In genomic region chr15:39961051-39961450, GRCh38 we compare ENCODE assay signal across 21 cellular contexts. TPM values are rescaled to one million over a fixed set of nuclear protein-coding genes. Genes with fewer than 3 reads are reported as not detected.
A peak's percentile ranks its signal among the peaks of the same experiment; 100 is the strongest.
DNase-seq lines count a peak whose midpoint lies in the region; TF ChIP-seq lines count a peak whose summit lies in the region.
"Had no signal": no experiment of that assay in that cellular context is flagged by ENCODE, and none has a peak within 500 bp of the region (broad histone marks: within the 10 kb centered on the region; RNA-seq: fewer than 3 reads in every experiment).

No MANE protein-coding gene starts in this region.

- H3K27ac Mint-ChIP-seq in activated CD4-positive, alpha-beta memory T cell treated with anti-CD3 and anti-CD28 coated beads for 36 hours: no peak overlapping the region
- H3K27ac Mint-ChIP-seq in chondrocyte (ENCODE audit: unreplicated experiment): no peak overlapping the region
- no peak overlapping the region for H3K27ac Mint-ChIP-seq in CD4-positive, alpha-beta memory T cell
- H3K27ac Mint-ChIP-seq: B cell; CD4-positive, CD25-positive, alpha-beta regulatory T cell had no signal

- CTCF ChIA-PET in BJ (lab: Yijun Ruan, JAX) (interaction anchor here (0.6 to 1.5 kb wide), 5 partner anchors 9 to 41 kb away, joined by 3 to 6 read pairs (median 4); partner anchors contain the start of gene GPR176), HEK293T (lab: Yijun Ruan, JAX) (no interaction called here)
- CTCF ChIA-PET in activated CD4-positive, alpha-beta memory T cell treated with anti-CD3 and anti-CD28 coated beads for 36 hours (lab: Charles Lee): no interaction called here
- CTCF ChIA-PET in CD4-positive, alpha-beta memory T cell (lab: Charles Lee; ENCODE audit: partially characterized antibody): no interaction called here

- POLR2A ChIA-PET in BJ (lab: Charles Lee) (interaction anchor here (0.7 kb wide), 1 partner anchor 142 kb away, joined by 3 read pairs; no protein-coding TSS in a partner anchor), HEK293T (lab: Yijun Ruan, JAX) (no interaction called here)
- POLR2A ChIA-PET in activated CD4-positive, alpha-beta memory T cell treated with anti-CD3 and anti-CD28 coated beads for 36 hours (lab: Charles Lee): no interaction called here
- POLR2A ChIA-PET in CD4-positive, alpha-beta memory T cell (lab: Charles Lee; ENCODE audit: partially characterized antibody): no interaction called here

- H3K27me3 ChIP-seq in BJ (ENCODE audit: control insufficient read depth, insufficient read depth, low read length) (no peaks in the 10 kb centered on the region), adipocyte (replicated peaks; ENCODE audit: control insufficient read depth, insufficient read depth, low read length) (no peaks in the 10 kb centered on the region)
- H3K27me3 ChIP-seq in CD4-positive, alpha-beta memory T cell (ENCODE audit: insufficient read depth, low read length): no peaks in the 10 kb centered on the region
- H3K27me3 ChIP-seq: MG63, SJSA1 had no signal

- no peak for TF ChIP-seq CTCF in BJ (IDR thresholded peaks at IDR 0.05; ENCODE audit: insufficient read depth, low read depth, low read length)
- no peak for TF ChIP-seq CTCF in fibroblast of the aortic adventitia (IDR thresholded peaks at IDR 0.05; ENCODE audit: insufficient read depth, low read length)
- TF ChIP-seq CTCF in chondrocyte (IDR thresholded peaks at IDR 0.05): no peak

- H3K4me3 ChIP-seq in BJ (ENCODE audit: low read depth, low read length) (no peak overlapping the region), adipocyte (ENCODE audit: low read length) (no peak overlapping the region), fibroblast of the aortic adventitia (ENCODE audit: low read depth, low read length) (no peak overlapping the region)
- H3K4me3 ChIP-seq in CD4-positive, alpha-beta memory T cell (ENCODE audit: low read length in 2 of 2): no peak overlapping the region
- H3K4me3 ChIP-seq: GM23248, K562, MG63, SJSA1 had no signal

- DNase-seq in BJ (ENCODE audit: low read depth) (peak; percentile 60), adipocyte (ENCODE audit: low read depth) (peak; percentile 53), fibroblast of the aortic adventitia (ENCODE audit: low read depth) (peak; percentile 33), HEK293T (ENCODE audit: extremely low spot score) (no peak), chondrocyte (ENCODE audit: low spot score) (no peak)
- no peak for DNase-seq in activated CD4-positive, alpha-beta memory T cell treated with anti-CD3 and anti-CD28 coated beads for 36 hours
- DNase-seq in CD4-positive, alpha-beta memory T cell: no peak
- DNase-seq: CD4-positive, CD25-positive, alpha-beta regulatory T cell; COR-L47; DMS79; GM23248; HCEC 1CT; MG63; NCI-H1417; NCI-H187; NCI-H446; NCI-H526 treated with DMSO at 0.1 percent for 48 hours; OCI-M1 had no signal

- peaks cover 9% of the 10 kb centered on the region for H3K36me3 ChIP-seq in BJ (ENCODE audit: control insufficient read depth, insufficient read depth, low read length)
- peaks cover 92% of the 10 kb centered on the region for H3K36me3 ChIP-seq in adipocyte (ENCODE audit: control insufficient read depth, insufficient read depth, low read length, severe bottlenecking)
- H3K36me3 ChIP-seq in CD4-positive, alpha-beta memory T cell (ENCODE audit: insufficient read depth, low read length): peaks cover 7% of the 10 kb centered on the region

- no peaks in the 10 kb centered on the region for H3K27me3 Mint-ChIP-seq in activated CD4-positive, alpha-beta memory T cell treated with anti-CD3 and anti-CD28 coated beads for 36 hours
- no peaks in the 10 kb centered on the region for H3K27me3 Mint-ChIP-seq in chondrocyte (ENCODE audit: low read depth)
- H3K27me3 Mint-ChIP-seq in CD4-positive, alpha-beta memory T cell: no peaks in the 10 kb centered on the region
- H3K27me3 Mint-ChIP-seq: B cell; CD4-positive, CD25-positive, alpha-beta regulatory T cell had no signal

- H3K9me3 Mint-ChIP-seq in activated CD4-positive, alpha-beta memory T cell treated with anti-CD3 and anti-CD28 coated beads for 36 hours: no peaks in the 10 kb centered on the region
- H3K9me3 Mint-ChIP-seq in chondrocyte (ENCODE audit: low read depth): no peaks in the 10 kb centered on the region
- no peaks in the 10 kb centered on the region for H3K9me3 Mint-ChIP-seq in CD4-positive, alpha-beta memory T cell
- H3K9me3 Mint-ChIP-seq: CD4-positive, CD25-positive, alpha-beta regulatory T cell had no signal

- no peaks in the 10 kb centered on the region for H3K4me1 ChIP-seq in adipocyte (ENCODE audit: control insufficient read depth, insufficient read depth, low read length)
- H3K4me1 ChIP-seq in CD4-positive, alpha-beta memory T cell (ENCODE audit: insufficient read depth, low read length): no peaks in the 10 kb centered on the region

- H3K9me3 ChIP-seq in adipocyte (ENCODE audit: control insufficient read depth, low read length): no peaks in the 10 kb centered on the region
- no peaks in the 10 kb centered on the region for H3K9me3 ChIP-seq in CD4-positive, alpha-beta memory T cell (ENCODE audit: control insufficient read depth in 1 of 2, low read length in 2 of 2)
- H3K9me3 ChIP-seq: MG63, SJSA1 had no signal

- no peak overlapping the region for H3K4me3 Mint-ChIP-seq in activated CD4-positive, alpha-beta memory T cell treated with anti-CD3 and anti-CD28 coated beads for 36 hours
- H3K4me3 Mint-ChIP-seq in chondrocyte (ENCODE audit: unreplicated experiment): no peak overlapping the region
- no peak overlapping the region for H3K4me3 Mint-ChIP-seq in CD4-positive, alpha-beta memory T cell
- H3K4me3 Mint-ChIP-seq: B cell; CD4-positive, CD25-positive, alpha-beta regulatory T cell had no signal

- no peak overlapping the region for H3K9ac ChIP-seq in adipocyte (ENCODE audit: low read length)
- H3K9ac ChIP-seq: GM23248 had no signal

- no peak overlapping the region for H3K27ac ChIP-seq in CD4-positive, alpha-beta memory T cell (ENCODE audit: low read depth, low read length)
- H3K27ac ChIP-seq: GM23248, SJSA1 had no signal

- intact Hi-C loops in activated CD4-positive, alpha-beta memory T cell treated with anti-CD3 and anti-CD28 coated beads for 36 hours (cut with micrococcal nuclease): no loop called here
- intact Hi-C loops in CD4-positive, alpha-beta memory T cell (cut with micrococcal nuclease): no loop called here

- H3K4me1 Mint-ChIP-seq in activated CD4-positive, alpha-beta memory T cell treated with anti-CD3 and anti-CD28 coated beads for 36 hours (ENCODE audit: low read depth): no peaks in the 10 kb centered on the region
- no peaks in the 10 kb centered on the region for H3K4me1 Mint-ChIP-seq in chondrocyte (ENCODE audit: low read depth)
- H3K4me1 Mint-ChIP-seq in CD4-positive, alpha-beta memory T cell: peaks cover 0 to 1% (median 0%) of the 10 kb centered on the region in 4 donors
- H3K4me1 Mint-ChIP-seq: B cell had no signal

- H3K36me3 Mint-ChIP-seq in activated CD4-positive, alpha-beta memory T cell treated with anti-CD3 and anti-CD28 coated beads for 36 hours: peaks cover 27% of the 10 kb centered on the region
- peaks cover 30% of the 10 kb centered on the region for H3K36me3 Mint-ChIP-seq in chondrocyte (ENCODE audit: low read depth)
- H3K36me3 Mint-ChIP-seq in CD4-positive, alpha-beta memory T cell: peaks cover 39 to 43% of the 10 kb centered on the region in 2 donors

TF ChIP-seq in HEK293T, 16 proteins besides CTCF, POLR2A, EP300 and RAD21:
- no peak for TF ChIP-seq PKNOX1 (IDR thresholded peaks at IDR 0.05)
- TF ChIP-seq BHLHE40 (IDR thresholded peaks at IDR 0.05; ENCODE audit: borderline replicate concordance): no peak
- TF ChIP-seq SP1 (IDR thresholded peaks at IDR 0.05): no peak
- TF ChIP-seq LEF1 (IDR thresholded peaks at IDR 0.05; ENCODE audit: borderline replicate concordance): no peak
- TF ChIP-seq HDGF (IDR thresholded peaks at IDR 0.05; ENCODE audit: borderline replicate concordance): no peak
- TF ChIP-seq FOXK2 (IDR thresholded peaks at IDR 0.05): no peak
- TF ChIP-seq ZNF384 (IDR thresholded peaks at IDR 0.05): no peak
- TF ChIP-seq NFRKB (IDR thresholded peaks at IDR 0.05): no peak
- no peak for TF ChIP-seq L3MBTL2 (conservative IDR thresholded peaks at IDR 0.05)
- no peak for TF ChIP-seq ARNT (IDR thresholded peaks at IDR 0.05)
- no peak for TF ChIP-seq SUZ12 (IDR thresholded peaks at IDR 0.05)
- no peak for TF ChIP-seq ELF4 (IDR thresholded peaks at IDR 0.05)
- no peak for TF ChIP-seq TARDBP (IDR thresholded peaks at IDR 0.05)
TF ChIP-seq in HEK293T: peak in this region for 0.

RNA-seq across cellular contexts. Expression of gene EIF2AK4, which starts 27.1 kb away (rescaled TPM):
- 81.1 and 82.7 TPM in 2 replicates for polyA plus RNA-seq in BJ (2011; rRNA removed)
- 73.1 and 87.7 TPM in 2 replicates for polyA minus RNA-seq in BJ (2011; rRNA and poly(A)+ RNA removed)
- 46.5 and 61.1 TPM in 2 replicates for total RNA-seq in fibroblast of the aortic adventitia (ENCODE audit: low replicate concordance)
- total RNA-seq in activated CD4-positive, alpha-beta memory T cell treated with anti-CD3 and anti-CD28 coated beads for 36 hours: 10 to 100 TPM; 34.5 to 36.4 TPM
- total RNA-seq in chondrocyte: 43.8 to 56.3 TPM (median 44.4 TPM) in 3 replicates
- total RNA-seq in CD4-positive, alpha-beta memory T cell: 10 to 100 TPM; 13.4 to 13.8 TPM
- polyA plus RNA-seq in CD4-positive, alpha-beta memory T cell: 10 to 100 TPM; 18.5 to 21.5 TPM

RNA-seq across cellular contexts. Expression of gene GPR176, which starts 41.0 kb away (rescaled TPM):
- 241 and 319 TPM in 2 replicates for polyA plus RNA-seq in BJ (2011; rRNA removed)
- 393 and 614 TPM in 2 replicates for polyA minus RNA-seq in BJ (2011; rRNA and poly(A)+ RNA removed)
- total RNA-seq in fibroblast of the aortic adventitia (ENCODE audit: low replicate concordance) (49.7 and 160 TPM in 2 replicates), chondrocyte (31.1 to 33.0 TPM (median 31.2 TPM) in 3 replicates)
- total RNA-seq in activated CD4-positive, alpha-beta memory T cell treated with anti-CD3 and anti-CD28 coated beads for 36 hours: under 1 TPM; 0.21 to 0.27 TPM
- not detected for total RNA-seq in CD4-positive, alpha-beta memory T cell
- not detected for polyA plus RNA-seq in CD4-positive, alpha-beta memory T cell
- total RNA-seq: CD4-positive, CD25-positive, alpha-beta regulatory T cell had no signal
- polyA plus RNA-seq: CD4-positive, CD25-positive, alpha-beta regulatory T cell had no signal

Comparison
In these comparisons a context has a peak if more than half of its experiments do, and no peak if none do; other contexts are left out.
1. DNase-seq: peak in BJ (single experiment), adipocyte (single experiment) and fibroblast of the aortic adventitia (single experiment); none in activated CD4-positive, alpha-beta memory T cell treated with anti-CD3 and anti-CD28 coated beads for 36 hours (single experiment), HEK293T (single experiment), chondrocyte (single experiment) and CD4-positive, alpha-beta memory T cell (0 of 5).
2. RNA of gene GPR176, which starts 41.0 kb away (total RNA-seq): 49.7 to 160 TPM in fibroblast of the aortic adventitia and 31.1 to 33.0 TPM in chondrocyte; 0.21 to 0.27 TPM in activated CD4-positive, alpha-beta memory T cell treated with anti-CD3 and anti-CD28 coated beads for 36 hours and not detected in CD4-positive, alpha-beta memory T cell; every median in the first group is over 10 times any median in the second.